Comparison of ENCODE assay signal across 32 cellular contexts in the genomic region with DNA sequence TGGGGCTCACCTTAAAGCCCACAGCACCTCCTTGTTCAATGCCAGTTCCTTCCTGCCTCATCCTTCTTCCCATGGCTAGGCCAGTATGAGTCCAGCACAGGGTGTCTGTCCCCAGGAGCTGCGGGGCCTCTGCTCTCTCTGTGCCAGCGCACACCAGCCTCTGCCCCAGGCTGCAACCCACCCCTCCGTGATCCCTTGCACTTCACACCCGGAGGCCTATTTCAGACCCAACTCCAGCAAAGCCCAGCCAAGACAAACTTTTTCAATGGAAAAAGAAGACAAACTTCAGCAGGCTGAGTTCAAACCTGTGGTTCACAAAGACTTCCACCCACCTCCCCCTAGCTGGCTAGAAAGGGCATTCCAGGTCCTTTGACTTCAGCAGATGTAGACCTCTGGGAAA.
"Had no signal": no experiment of that assay in that cellular context is flagged by ENCODE, and none has a peak within 500 bp of the region (broad histone marks: within the 10 kb centered on the region; RNA-seq: fewer than 3 reads in every experiment).

No MANE protein-coding gene starts in this region.

- H3K27ac ChIP-seq: adrenal gland, body of pancreas, esophagus squamous epithelium, gastroesophageal sphincter, heart right ventricle had no signal

- H3K4me1 Mint-ChIP-seq: activated CD4-positive, alpha-beta memory T cell treated with anti-CD3 and anti-CD28 coated beads, Interleukin-2, amount 10 ng/mL, durations not matched to agents 7 days and 5 days; activated CD4-positive, alpha-beta T cell treated with anti-CD3 and anti-CD28 coated beads for 36 hours; activated CD4-positive, alpha-beta T cell treated with anti-CD3 and anti-CD28 coated beads, Interleukin-2, amount 10 ng/mL, durations not matched to agents 24 days and 14 days; activated naive CD8-positive, alpha-beta T cell treated with anti-CD3 and anti-CD28 coated beads for 36 hours; activated naive CD8-positive, alpha-beta T cell treated with anti-CD3 and anti-CD28 coated beads, Interleukin-2, amount 50 U/mL, for 24 hours; T-helper 17 cell had no signal

- ATAC-seq: activated CD4-positive, alpha-beta T cell treated with anti-CD3 and anti-CD28 coated beads for 36 hours; activated naive CD8-positive, alpha-beta T cell treated with anti-CD3 and anti-CD28 coated beads, Interleukin-2, amount 50 U/mL, for 24 hours; activated T-cell treated with anti-CD3 and anti-CD28 coated beads, Interleukin-2, amount 50 U/mL, for 72 hours; body of pancreas; effector memory CD8-positive, alpha-beta T cell; gastroesophageal sphincter; heart right ventricle; T-helper 17 cell had no signal

- H3K27ac Mint-ChIP-seq: activated CD4-positive, alpha-beta memory T cell treated with anti-CD3 and anti-CD28 coated beads, Interleukin-2, amount 10 ng/mL, durations not matched to agents 7 days and 5 days; activated CD4-positive, alpha-beta T cell treated with anti-CD3 and anti-CD28 coated beads for 36 hours; activated CD4-positive, alpha-beta T cell treated with anti-CD3 and anti-CD28 coated beads, Interleukin-2, amount 10 ng/mL, durations not matched to agents 24 days and 14 days; activated naive CD8-positive, alpha-beta T cell treated with anti-CD3 and anti-CD28 coated beads for 36 hours; activated naive CD8-positive, alpha-beta T cell treated with anti-CD3 and anti-CD28 coated beads, Interleukin-2, amount 50 U/mL, for 24 hours; activated T-cell treated with anti-CD3 and anti-CD28 coated beads, Interleukin-2, amount 50 U/mL, for 24 hours; activated T-cell treated with anti-CD3 and anti-CD28 coated beads, Interleukin-2, amount 50 U/mL, for 72 hours; effector memory CD8-positive, alpha-beta T cell; T-helper 17 cell; T-helper 2 cell treated with Interferon-gamma antibody and Interleukin-4, amounts not matched to agents 5 μg/mL and 100 μg/mL, for 36 hours had no signal

- H3K36me3 Mint-ChIP-seq: activated naive CD8-positive, alpha-beta T cell treated with anti-CD3 and anti-CD28 coated beads for 36 hours had no signal

- H3K27me3 Mint-ChIP-seq: activated CD4-positive, alpha-beta T cell treated with anti-CD3 and anti-CD28 coated beads for 36 hours; activated CD4-positive, alpha-beta T cell treated with anti-CD3 and anti-CD28 coated beads, Interleukin-2, amount 10 ng/mL, durations not matched to agents 24 days and 14 days; activated naive CD8-positive, alpha-beta T cell treated with anti-CD3 and anti-CD28 coated beads, Interleukin-2, amount 50 U/mL, for 24 hours; activated T-cell treated with anti-CD3 and anti-CD28 coated beads, Interleukin-2, amount 50 U/mL, for 24 hours had no signal

- DNase-seq: activated CD4-positive, alpha-beta memory T cell treated with anti-CD3 and anti-CD28 coated beads, Interleukin-2, amount 10 ng/mL, durations not matched to agents 7 days and 5 days; activated CD4-positive, alpha-beta T cell treated with anti-CD3 and anti-CD28 coated beads for 36 hours; activated CD4-positive, alpha-beta T cell treated with anti-CD3 and anti-CD28 coated beads, Interleukin-2, amount 10 ng/mL, durations not matched to agents 24 days and 14 days; activated CD4-positive, CD25-positive, alpha-beta regulatory T cell; activated CD4-positive, CD25-positive, alpha-beta regulatory T cell treated with anti-CD3 and anti-CD28 coated beads, Interleukin-2, amount 50 U/mL, for 72 hours; activated CD8-positive, alpha-beta memory T cell treated with anti-CD3 and anti-CD28 coated beads, Interleukin-2, amount 50 U/mL, for 48 hours; activated gamma-delta T cell; activated naive CD4-positive, alpha-beta T cell; activated naive CD4-positive, alpha-beta T cell treated with anti-CD3 and anti-CD28 coated beads, Interleukin-2, amount 50 U/mL, for 16 hours; activated naive CD8-positive, alpha-beta T cell treated with anti-CD3 and anti-CD28 coated beads for 36 hours; activated naive CD8-positive, alpha-beta T cell treated with anti-CD3 and anti-CD28 coated beads, Interleukin-2, amount 50 U/mL, for 24 hours; activated T-cell treated with anti-CD3 and anti-CD28 coated beads for 4 hours; activated T-cell treated with anti-CD3 and anti-CD28 coated beads, Interleukin-2, amount 50 U/mL, for 24 hours; activated T-cell treated with anti-CD3 and anti-CD28 coated beads, Interleukin-2, amount 50 U/mL, for 72 hours; adrenal gland; amygdala; aorta; body of pancreas; caudate nucleus; cortex of kidney; dermis blood vessel endothelial cell; effector CD4-positive, alpha-beta T cell; effector memory CD8-positive, alpha-beta T cell; erythroblast; esophagus squamous epithelium; foreskin melanocyte; heart right ventricle; T-helper 1 cell; T-helper 17 cell; T1000 had no signal

- H3K4me3 Mint-ChIP-seq: activated CD4-positive, alpha-beta memory T cell treated with anti-CD3 and anti-CD28 coated beads, Interleukin-2, amount 10 ng/mL, durations not matched to agents 7 days and 5 days; activated CD4-positive, alpha-beta T cell treated with anti-CD3 and anti-CD28 coated beads for 36 hours; activated CD4-positive, alpha-beta T cell treated with anti-CD3 and anti-CD28 coated beads, Interleukin-2, amount 10 ng/mL, durations not matched to agents 24 days and 14 days; activated naive CD8-positive, alpha-beta T cell treated with anti-CD3 and anti-CD28 coated beads for 36 hours; activated naive CD8-positive, alpha-beta T cell treated with anti-CD3 and anti-CD28 coated beads, Interleukin-2, amount 50 U/mL, for 24 hours; activated T-cell treated with anti-CD3 and anti-CD28 coated beads, Interleukin-2, amount 50 U/mL, for 24 hours; activated T-cell treated with anti-CD3 and anti-CD28 coated beads, Interleukin-2, amount 50 U/mL, for 72 hours; effector memory CD8-positive, alpha-beta T cell; T-helper 17 cell; T-helper 2 cell treated with Interferon-gamma antibody and Interleukin-4, amounts not matched to agents 5 μg/mL and 100 μg/mL, for 36 hours had no signal

- H3K9me3 Mint-ChIP-seq: activated CD4-positive, alpha-beta memory T cell treated with anti-CD3 and anti-CD28 coated beads, Interleukin-2, amount 10 ng/mL, durations not matched to agents 7 days and 5 days; activated CD4-positive, alpha-beta T cell treated with anti-CD3 and anti-CD28 coated beads, Interleukin-2, amount 10 ng/mL, durations not matched to agents 24 days and 14 days; activated naive CD8-positive, alpha-beta T cell treated with anti-CD3 and anti-CD28 coated beads, Interleukin-2, amount 50 U/mL, for 24 hours; activated T-cell treated with anti-CD3 and anti-CD28 coated beads, Interleukin-2, amount 50 U/mL, for 24 hours; activated T-cell treated with anti-CD3 and anti-CD28 coated beads, Interleukin-2, amount 50 U/mL, for 72 hours; effector memory CD8-positive, alpha-beta T cell had no signal
